28 cellular contexts compared by ENCODE assay signal in the genomic region with DNA sequence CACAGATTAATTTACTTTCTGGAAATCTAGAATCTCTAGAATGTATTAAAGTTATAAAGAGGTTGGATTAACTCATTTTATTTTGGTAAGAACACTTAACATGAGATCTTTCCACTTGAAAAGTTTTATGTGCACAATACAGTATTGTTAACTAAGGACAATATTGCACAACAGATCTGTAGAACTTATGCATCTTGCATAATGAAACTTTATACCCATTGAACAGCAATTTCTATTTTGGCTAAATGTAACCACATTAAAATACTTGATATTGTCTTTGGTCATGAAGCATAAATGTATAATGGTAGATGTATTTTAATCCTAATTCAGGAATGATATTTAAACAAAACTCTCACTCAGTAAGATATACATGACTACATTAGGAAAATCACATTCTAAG.
"Had no signal": no experiment of that assay in that cellular context is flagged by ENCODE, and none has a peak within 500 bp of the region (broad histone marks: within the 10 kb centered on the region; RNA-seq: fewer than 3 reads in every experiment).

No MANE protein-coding gene starts in this region.

- H3K27ac ChIP-seq: adrenal gland, body of pancreas, epithelial cell of prostate, esophagus squamous epithelium, WERI-Rb-1 had no signal

- DNase-seq: activated B cell treated with CpG ODN at 0.5 μM for 24 hours; activated CD4-positive, alpha-beta T cell treated with anti-CD3 and anti-CD28 coated beads for 48 hours; activated CD4-positive, alpha-beta T cell treated with anti-CD3 and anti-CD28 coated beads, Interleukin-2, amount 50 U/mL, for 1 hour; activated CD4-positive, alpha-beta T cell treated with anti-CD3 and anti-CD28 coated beads, Interleukin-2, amount 50 U/mL, for 48 hours; activated CD8-positive, alpha-beta memory T cell treated with anti-CD3 and anti-CD28 coated beads, Interleukin-2, amount 10 ng/mL, durations not matched to agents 7 days and 5 days; activated CD8-positive, alpha-beta memory T cell treated with anti-CD3 and anti-CD28 coated beads, Interleukin-2, amount 50 U/mL, for 4 hours; activated CD8-positive, alpha-beta T cell treated with anti-CD3 and anti-CD28 coated beads, Interleukin-2, amount 10 ng/mL, durations not matched to agents 7 days and 5 days; activated effector memory CD4-positive, alpha-beta T cell treated with anti-CD3 and anti-CD28 coated beads, Interleukin-2, amount 50 U/mL, for 16 hours; activated naive CD4-positive, alpha-beta T cell treated with anti-CD3 and anti-CD28 coated beads for 36 hours; activated T-cell treated with anti-CD3 and anti-CD28 coated beads, Interleukin-2, amount 50 U/mL, for 1 hour; activated T-cell treated with anti-CD3 and anti-CD28 coated beads, Interleukin-2, amount 50 U/mL, for 48 hours; adrenal gland; amygdala; aorta; body of pancreas; caudate nucleus; cortex of kidney; dermis blood vessel endothelial cell; effector CD4-positive, alpha-beta T cell; esophagus squamous epithelium; foreskin fibroblast; head of caudate nucleus; T-helper 1 cell; T-helper 17 cell; T1000; WERI-Rb-1 had no signal

- H3K9me3 ChIP-seq: adrenal gland, body of pancreas, esophagus squamous epithelium had no signal

- H3K27me3 ChIP-seq: adrenal gland, body of pancreas, esophagus squamous epithelium had no signal

- H3K4me1 ChIP-seq: adrenal gland, body of pancreas, esophagus squamous epithelium had no signal

- H3K4me3 ChIP-seq: adrenal gland, body of pancreas, esophagus squamous epithelium had no signal

- ATAC-seq: activated CD4-positive, CD25-positive, alpha-beta regulatory T cell treated with anti-CD3 and anti-CD28 coated beads, Interleukin-2, amount 50 U/mL, for 24 hours; activated CD8-positive, alpha-beta memory T cell treated with anti-CD3 and anti-CD28 coated beads, Interleukin-2, amount 10 ng/mL, durations not matched to agents 7 days and 5 days; activated CD8-positive, alpha-beta T cell treated with anti-CD3 and anti-CD28 coated beads, Interleukin-2, amount 10 ng/mL, durations not matched to agents 7 days and 5 days; body of pancreas; T-helper 17 cell had no signal

- H3K36me3 ChIP-seq: adrenal gland, esophagus squamous epithelium, WERI-Rb-1 had no signal
